Comparison of ENCODE assay signal across 8 cellular contexts in genomic region chr6:139448094-139448649, GRCh38.
DNase-seq lines count a peak whose midpoint lies in the region; ATAC-seq and TF ChIP-seq lines count a peak whose summit lies in the region.

No MANE protein-coding gene starts in this region.

- no peak for TF ChIP-seq POLR2A in vagina (IDR thresholded peaks at IDR 0.05)

- ATAC-seq in GM18870 (IDR thresholded peaks at IDR 0.05; ENCODE audit: unreplicated experiment) (peak; percentile 96), HG03565 (IDR thresholded peaks at IDR 0.05; ENCODE audit: unreplicated experiment) (peak; percentile 93)

- intact Hi-C loops in CD4-positive, alpha-beta memory T cell (cut with micrococcal nuclease) = no loop called here
- intact Hi-C loops in vagina (cut with DNase I) = no loop called here

- CTCF ChIA-PET in CD4-positive, alpha-beta memory T cell (lab: Charles Lee; ENCODE audit: partially characterized antibody) = no interaction called here

- in situ Hi-C loops in ACHN (cut with HindIII; ENCODE audit: low pct_ligation_motif_present, low pct_unique_long_range_greater_than_20kb, low sequenced_read_pairs) = no loop called here

- no peaks in the 10 kb centered on the region for H3K36me3 ChIP-seq in mesodermal cell (ENCODE audit: control insufficient read depth, insufficient read depth, low read length)
- H3K36me3 ChIP-seq in CD4-positive, alpha-beta memory T cell (ENCODE audit: insufficient read depth, low read length) = no peaks in the 10 kb centered on the region
- no peaks in the 10 kb centered on the region for H3K36me3 ChIP-seq in vagina

- H3K27me3 ChIP-seq in CD4-positive, alpha-beta memory T cell (ENCODE audit: insufficient read depth, low read length) = no peaks in the 10 kb centered on the region
- H3K27me3 ChIP-seq in vagina = no peaks in the 10 kb centered on the region

- peak overlapping the region; percentile 13 for H3K27ac Mint-ChIP-seq in HFFc6
- no peak overlapping the region for H3K27ac Mint-ChIP-seq in CD4-positive, alpha-beta memory T cell

- H3K4me1 Mint-ChIP-seq in HFFc6 (ENCODE audit: low read depth) = peaks cover 65% of the 10 kb centered on the region
- peaks cover 0 to 2% (median 0%) of the 10 kb centered on the region in 4 donors for H3K4me1 Mint-ChIP-seq in CD4-positive, alpha-beta memory T cell

- H3K36me3 Mint-ChIP-seq in HFFc6 (ENCODE audit: low read depth) = no peaks in the 10 kb centered on the region
- H3K36me3 Mint-ChIP-seq in CD4-positive, alpha-beta memory T cell = no peaks in the 10 kb centered on the region

- POLR2A ChIA-PET in CD4-positive, alpha-beta memory T cell (lab: Charles Lee; ENCODE audit: partially characterized antibody) = no interaction called here

- DNase-seq in HFFc6 (peak; percentile 16), GDM1 (lab: John Stamatoyannopoulos, UW) (no peak), ACHN (no peak), vagina (ENCODE audit: extremely low spot score in 2 of 2) (no peak)
- DNase-seq in CD4-positive, alpha-beta memory T cell = no peak

- H3K9me3 Mint-ChIP-seq in HFFc6 = no peaks in the 10 kb centered on the region; the same call in 1 of the 2 replicates
- H3K9me3 Mint-ChIP-seq in CD4-positive, alpha-beta memory T cell = no peaks in the 10 kb centered on the region

- WGBS in mesodermal cell (ENCODE audit: insufficient coverage in 2 of 2), 2 experiments = no CpG with 5 or more reads among the region's 1 CpG

- H3K9me3 ChIP-seq in mesodermal cell (ENCODE audit: control insufficient read depth, low read length) = peaks cover 3% of the 10 kb centered on the region
- no peaks in the 10 kb centered on the region for H3K9me3 ChIP-seq in CD4-positive, alpha-beta memory T cell (ENCODE audit: control insufficient read depth in 1 of 2, low read length in 2 of 2)
- no peaks in the 10 kb centered on the region for H3K9me3 ChIP-seq in vagina

- H3K4me3 ChIP-seq in mesodermal cell (ENCODE audit: extremely low read depth, insufficient read depth, low read length, poor library complexity, severe bottlenecking) (no peak overlapping the region), vagina (no peak overlapping the region)
- no peak overlapping the region for H3K4me3 ChIP-seq in CD4-positive, alpha-beta memory T cell (ENCODE audit: low read length in 2 of 2)

- H3K27me3 Mint-ChIP-seq in HFFc6 (ENCODE audit: insufficient read depth) = no peaks in the 10 kb centered on the region
- H3K27me3 Mint-ChIP-seq in CD4-positive, alpha-beta memory T cell = no peaks in the 10 kb centered on the region

- peak overlapping the region; percentile 75 for H3K27ac ChIP-seq in mesodermal cell (ENCODE audit: low read depth, low read length, severe bottlenecking)
- H3K27ac ChIP-seq in CD4-positive, alpha-beta memory T cell (ENCODE audit: low read depth, low read length) = no peak overlapping the region
- H3K27ac ChIP-seq in vagina = no peak overlapping the region

- TF ChIP-seq CTCF in HFFc6 (IDR thresholded peaks at IDR 0.05) (no peak), vagina (IDR thresholded peaks at IDR 0.05) (no peak)

- H3K4me3 Mint-ChIP-seq in HFFc6 = no peak overlapping the region
- H3K4me3 Mint-ChIP-seq in CD4-positive, alpha-beta memory T cell = no peak overlapping the region

- H3K4me1 ChIP-seq in mesodermal cell (ENCODE audit: control insufficient read depth, insufficient read depth, low read length, poor library complexity, severe bottlenecking) (peaks cover 45% of the 10 kb centered on the region), vagina (no peaks in the 10 kb centered on the region)
- no peaks in the 10 kb centered on the region for H3K4me1 ChIP-seq in CD4-positive, alpha-beta memory T cell (ENCODE audit: insufficient read depth, low read length)
